ENCODE assay signal across 8 cellular contexts in genomic region chr17:38349097-38349904, GRCh38. TPM values are rescaled to one million over a fixed set of nuclear protein-coding genes. Genes with fewer than 3 reads are reported as not detected.
DNase-seq lines count a peak whose midpoint lies in the region; ATAC-seq and TF ChIP-seq lines count a peak whose summit lies in the region.

No MANE protein-coding gene starts in this region.

- H3K4me2 ChIP-seq in PC-9 (no peak overlapping the region), fibroblast of lung (ENCODE audit: extremely low read depth, insufficient read depth, low read length) (no peak overlapping the region), neural cell (ENCODE audit: low read length) (no peak overlapping the region)

- H2AFZ ChIP-seq in PC-9 = no peak overlapping the region
- H2AFZ ChIP-seq in fibroblast of lung (ENCODE audit: low read length) = no peak overlapping the region
- H2AFZ ChIP-seq in neural cell (ENCODE audit: low read depth, low read length) = no peak overlapping the region

- H3K27me3 ChIP-seq in PC-9 (ENCODE audit: insufficient read depth, low read depth) (no peaks in the 10 kb centered on the region), fibroblast of lung (ENCODE audit: control insufficient read depth, insufficient read depth, low read length) (no peaks in the 10 kb centered on the region), neural cell (ENCODE audit: insufficient read depth, low read depth, low read length) (no peaks in the 10 kb centered on the region)

- peak; percentile 64 for DNase-seq in DMS114 treated with DMSO at 0.1 percent for 48 hours (lab: John Stamatoyannopoulos, UW; ENCODE audit: unreplicated experiment)
- peak; percentile 53 for DNase-seq in LNCaP clone FGC (ENCODE audit: low read depth)
- peak; percentile 61 to 78 for DNase-seq in PC-9
- DNase-seq in activated T-cell treated with anti-CD3 and anti-CD28 coated beads, Interleukin-2, amount 50 U/mL, for 1 hour = peak; percentile 84
- peak; percentile 64 to 82 for DNase-seq in fibroblast of lung (ENCODE audit: low read depth in 2 of 2)
- DNase-seq in stimulated activated naive CD8-positive, alpha-beta T cell treated with anti-CD3 and anti-CD28 coated beads, Interleukin-15, Interleukin-2, amounts not matched to agents 100 U/mL and 50 U/mL, for 24 hours = peak; percentile 87

- H3K27ac ChIP-seq in PC-9 (no peak overlapping the region), fibroblast of lung (ENCODE audit: insufficient read depth, low read length) (no peak overlapping the region), neural cell (ENCODE audit: low read length) (no peak overlapping the region)

- no peaks in the 10 kb centered on the region for H3K36me3 ChIP-seq in PC-9 (ENCODE audit: low read depth)
- no peaks in the 10 kb centered on the region for H3K36me3 ChIP-seq in fibroblast of lung (ENCODE audit: control insufficient read depth, insufficient read depth, low read length)
- H3K36me3 ChIP-seq in neural cell (ENCODE audit: insufficient read depth, low read length) = no peaks in the 10 kb centered on the region

- peak; percentile 79 for TF ChIP-seq RAD21 in neural cell (conservative IDR thresholded peaks at IDR 0.05)

- CTCF ChIA-PET in PC-9 (lab: Charles Lee) = interaction anchor here (0.6 to 2.9 kb wide), 14 partner anchors 10 to 318 kb away, joined by 3 to 36 read pairs (median 4); no protein-coding TSS in a partner anchor

- intact Hi-C loops in PC-9 (cut with micrococcal nuclease; ENCODE audit: unreplicated experiment) = loop anchor here (1.0 to 2.0 kb wide), 2 partner anchors 65 to 318 kb away; no protein-coding TSS in a partner anchor

- no peak overlapping the region for H3K9ac ChIP-seq in fibroblast of lung (ENCODE audit: insufficient read depth, low read length)
- no peak overlapping the region for H3K9ac ChIP-seq in neural cell (ENCODE audit: low read length)

- H3F3A ChIP-seq in PC-9 (ENCODE audit: insufficient read depth, low read depth) = peaks cover 14% of the 10 kb centered on the region
- no peaks in the 10 kb centered on the region for H3F3A ChIP-seq in neural cell (ENCODE audit: insufficient read depth, low read length, poor library complexity, severe bottlenecking)

- H3K79me2 ChIP-seq in PC-9 (ENCODE audit: low read depth) = peaks cover 15% of the 10 kb centered on the region
- peaks cover 10% of the 10 kb centered on the region for H3K79me2 ChIP-seq in fibroblast of lung (ENCODE audit: control insufficient read depth, insufficient read depth, low read length)
- H3K79me2 ChIP-seq in neural cell (replicated peaks; ENCODE audit: insufficient read depth, low read length) = peaks cover 18% of the 10 kb centered on the region

- no peak for TF ChIP-seq EP300 in neural cell (conservative IDR thresholded peaks at IDR 0.05; ENCODE audit: poor library complexity, severe bottlenecking)

- H3K9me2 ChIP-seq in PC-9 (ENCODE audit: insufficient read depth) = no peaks in the 10 kb centered on the region
- no peaks in the 10 kb centered on the region for H3K9me2 ChIP-seq in neural cell (ENCODE audit: insufficient read depth, low read length)

- POLR2A ChIA-PET in PC-9 (lab: Charles Lee; ENCODE audit: unreplicated experiment) = interaction anchor here (0.6 kb wide), 1 partner anchor 48 kb away, joined by 4 read pairs; no protein-coding TSS in a partner anchor

- TF ChIP-seq CTCF in LNCaP clone FGC (IDR thresholded peaks at IDR 0.05; ENCODE audit: control insufficient read depth, extremely low read depth, insufficient read depth) (peak; percentile 95), PC-9 (conservative IDR thresholded peaks at IDR 0.05) (peak; percentile 88), fibroblast of lung (conservative IDR thresholded peaks at IDR 0.05 in 1 of 2, IDR thresholded peaks at IDR 0.05 in 1 of 2; ENCODE audit: low read depth in 1 of 2, low read length in 2 of 2) (peak; percentile 98 to 99), neural cell (IDR thresholded peaks at IDR 0.05; ENCODE audit: poor library complexity, severe bottlenecking) (peak; percentile 85)

- no peaks in the 10 kb centered on the region for H3K9me3 ChIP-seq in PC-9 (ENCODE audit: insufficient read depth, low read depth)
- H3K9me3 ChIP-seq in fibroblast of lung (ENCODE audit: control insufficient read depth, insufficient read depth, low read depth, low read length) = no peaks in the 10 kb centered on the region
- H3K9me3 ChIP-seq in neural cell (ENCODE audit: low read length) = no peaks in the 10 kb centered on the region

- peaks cover 24% of the 10 kb centered on the region for H3K4me1 ChIP-seq in PC-9 (replicated peaks; ENCODE audit: insufficient read depth)
- H3K4me1 ChIP-seq in fibroblast of lung (ENCODE audit: control insufficient read depth, extremely low read depth, insufficient read depth, low read length) = no peaks in the 10 kb centered on the region

- no TSS peak for BruUV-seq in PC-9 (replicated peaks; lab: Mats Ljungman, UMichigan)

- ATAC-seq in stimulated activated naive CD8-positive, alpha-beta T cell treated with anti-CD3 and anti-CD28 coated beads, Interleukin-15, Interleukin-2, amounts not matched to agents 100 U/mL and 50 U/mL, for 24 hours = peak; percentile 61
- no peak for ATAC-seq in GM21390 (IDR thresholded peaks at IDR 0.05; ENCODE audit: unreplicated experiment)

- H3K4me3 ChIP-seq in LNCaP clone FGC (ENCODE audit: low read depth, low read length) = no peak overlapping the region
- H3K4me3 ChIP-seq in PC-9 = no peak overlapping the region
- no peak overlapping the region for H3K4me3 ChIP-seq in fibroblast of lung (replicated peaks in 1 of 4; ENCODE audit: control extremely low read depth in 1 of 4, insufficient read depth in 1 of 4, low read depth in 3 of 4, low read length in 4 of 4)
- no peak overlapping the region for H3K4me3 ChIP-seq in neural cell (ENCODE audit: low read length)

- H4K20me1 ChIP-seq in PC-9 (ENCODE audit: insufficient read depth) (peaks cover 13% of the 10 kb centered on the region; the same call in 1 of the 2 replicates), fibroblast of lung (ENCODE audit: control insufficient read depth, extremely low read depth, insufficient read depth, low read length) (no peaks in the 10 kb centered on the region), neural cell (ENCODE audit: insufficient read depth) (peaks cover 4% of the 10 kb centered on the region)

TF ChIP-seq in neural cell, 6 proteins besides CTCF, POLR2A, EP300 and RAD21:
- peak; percentile 92 for TF ChIP-seq SMC3 (conservative IDR thresholded peaks at IDR 0.05; ENCODE audit: poor library complexity)
- TF ChIP-seq REST (IDR thresholded peaks at IDR 0.05; ENCODE audit: borderline replicate concordance) = no peak
- TF ChIP-seq POLR2AphosphoS5 (IDR thresholded peaks at IDR 0.05) = no peak

RNA-seq across cellular contexts. Expression of gene SOCS7, which starts 2.3 kb away (rescaled TPM):
- total RNA-seq in PC-9 (2021) = 14.2 and 19.6 TPM in 2 replicates
- total RNA-seq in fibroblast of lung = 9.4 and 9.8 TPM in 2 replicates
- polyA plus RNA-seq in fibroblast of lung = 4.8 and 5.2 TPM in 2 replicates
- 4.1 and 6.3 TPM in 2 replicates for polyA plus RNA-seq in fibroblast of lung (2012)
- polyA minus RNA-seq in fibroblast of lung (ENCODE audit: low replicate concordance) = 14.3 and 38.2 TPM in 2 replicates
- 23.7 and 28.6 TPM in 2 replicates for polyA plus RNA-seq in neural cell
- polyA minus RNA-seq in neural cell = 49.0 and 56.5 TPM in 2 replicates

RNA-seq across cellular contexts. Expression of gene GPR179, which starts 5.5 kb away (rescaled TPM):
- total RNA-seq in PC-9 (2021) (0.57 and 0.58 TPM in 2 replicates), fibroblast of lung (under 0.01 TPM in 2 replicates)
- polyA plus RNA-seq in fibroblast of lung (not detected in 2 replicates), neural cell (not detected in 2 replicates)
- polyA plus RNA-seq in fibroblast of lung (2012) = not detected in 2 replicates
- polyA minus RNA-seq in fibroblast of lung (ENCODE audit: low replicate concordance) (0.31 TPM in 1 of 2 replicates, not detected in the other), neural cell (under 0.01 and 0.12 TPM in 2 replicates)

RNA-seq across cellular contexts. Expression of gene MRPL45, which starts 52.3 kb away (rescaled TPM):
- 50.6 and 56.2 TPM in 2 replicates for total RNA-seq in PC-9 (2021)
- 34.7 and 35.4 TPM in 2 replicates for total RNA-seq in fibroblast of lung
- polyA plus RNA-seq in fibroblast of lung = 56.1 and 59.6 TPM in 2 replicates
- 34.1 and 37.8 TPM in 2 replicates for polyA plus RNA-seq in fibroblast of lung (2012)
- 14.8 and 25.7 TPM in 2 replicates for polyA minus RNA-seq in fibroblast of lung (ENCODE audit: low replicate concordance)
- 27.5 and 31.7 TPM in 2 replicates for polyA plus RNA-seq in neural cell
- 23.1 and 26.4 TPM in 2 replicates for polyA minus RNA-seq in neural cell
